Comparison of ENCODE assay signal across 1 cellular context in the genomic region with DNA sequence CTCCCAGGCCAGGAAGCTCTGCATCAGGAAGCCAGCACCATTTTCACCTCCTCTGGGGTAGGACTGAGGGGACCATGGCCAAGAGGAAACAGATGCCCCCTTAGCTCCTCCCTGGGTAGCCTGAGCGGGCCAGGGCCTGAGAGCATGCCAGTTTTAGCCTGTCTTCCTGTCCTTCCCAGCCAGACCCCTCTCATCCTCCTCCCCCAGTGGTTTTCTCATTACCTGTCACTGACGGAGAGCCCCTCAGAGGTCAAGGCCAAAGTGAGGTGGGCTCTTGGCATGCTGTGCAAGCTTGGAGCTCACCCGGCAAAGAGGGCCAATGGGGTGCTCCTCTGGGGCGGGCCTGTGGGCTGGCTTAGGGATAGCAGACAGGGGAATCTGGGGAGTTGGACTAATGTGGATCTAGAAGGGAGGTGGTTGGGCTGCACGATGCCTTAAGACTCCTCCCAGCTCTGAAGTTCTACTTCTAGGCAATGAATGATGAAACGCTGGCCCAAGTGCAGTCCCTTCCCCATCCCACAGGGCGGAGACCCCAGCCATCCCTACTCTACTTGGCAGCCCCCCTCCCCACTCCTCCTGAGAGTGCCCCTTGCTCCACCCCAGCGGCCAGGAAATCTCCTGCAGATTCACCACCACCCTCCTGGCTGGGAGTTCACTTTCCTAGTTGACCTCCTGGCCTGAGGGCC.
A peak's percentile ranks its signal among the peaks of the same experiment; 100 is the strongest.
TF ChIP-seq lines count a peak whose summit lies in the region.

No MANE protein-coding gene starts in this region.

TF ChIP-seq in GM23338, 12 proteins besides CTCF, POLR2A, EP300 and RAD21:
- TF ChIP-seq, protein P1, sequence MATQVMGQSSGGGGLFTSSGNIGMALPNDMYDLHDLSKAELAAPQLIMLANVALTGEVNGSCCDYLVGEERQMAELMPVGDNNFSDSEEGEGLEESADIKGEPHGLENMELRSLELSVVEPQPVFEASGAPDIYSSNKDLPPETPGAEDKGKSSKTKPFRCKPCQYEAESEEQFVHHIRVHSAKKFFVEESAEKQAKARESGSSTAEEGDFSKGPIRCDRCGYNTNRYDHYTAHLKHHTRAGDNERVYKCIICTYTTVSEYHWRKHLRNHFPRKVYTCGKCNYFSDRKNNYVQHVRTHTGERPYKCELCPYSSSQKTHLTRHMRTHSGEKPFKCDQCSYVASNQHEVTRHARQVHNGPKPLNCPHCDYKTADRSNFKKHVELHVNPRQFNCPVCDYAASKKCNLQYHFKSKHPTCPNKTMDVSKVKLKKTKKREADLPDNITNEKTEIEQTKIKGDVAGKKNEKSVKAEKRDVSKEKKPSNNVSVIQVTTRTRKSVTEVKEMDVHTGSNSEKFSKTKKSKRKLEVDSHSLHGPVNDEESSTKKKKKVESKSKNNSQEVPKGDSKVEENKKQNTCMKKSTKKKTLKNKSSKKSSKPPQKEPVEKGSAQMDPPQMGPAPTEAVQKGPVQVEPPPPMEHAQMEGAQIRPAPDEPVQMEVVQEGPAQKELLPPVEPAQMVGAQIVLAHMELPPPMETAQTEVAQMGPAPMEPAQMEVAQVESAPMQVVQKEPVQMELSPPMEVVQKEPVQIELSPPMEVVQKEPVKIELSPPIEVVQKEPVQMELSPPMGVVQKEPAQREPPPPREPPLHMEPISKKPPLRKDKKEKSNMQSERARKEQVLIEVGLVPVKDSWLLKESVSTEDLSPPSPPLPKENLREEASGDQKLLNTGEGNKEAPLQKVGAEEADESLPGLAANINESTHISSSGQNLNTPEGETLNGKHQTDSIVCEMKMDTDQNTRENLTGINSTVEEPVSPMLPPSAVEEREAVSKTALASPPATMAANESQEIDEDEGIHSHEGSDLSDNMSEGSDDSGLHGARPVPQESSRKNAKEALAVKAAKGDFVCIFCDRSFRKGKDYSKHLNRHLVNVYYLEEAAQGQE (IDR thresholded peaks at IDR 0.05; ENCODE audit: unreplicated experiment), result no peak
- TF ChIP-seq POLR2AphosphoS5 (IDR thresholded peaks at IDR 0.05; ENCODE audit: low read depth), result 0 out of 2 replicates have a peak, but pooled peaks have one; percentile 23
